Comparison of ENCODE assay signal across 8 cellular contexts in the genomic region with DNA sequence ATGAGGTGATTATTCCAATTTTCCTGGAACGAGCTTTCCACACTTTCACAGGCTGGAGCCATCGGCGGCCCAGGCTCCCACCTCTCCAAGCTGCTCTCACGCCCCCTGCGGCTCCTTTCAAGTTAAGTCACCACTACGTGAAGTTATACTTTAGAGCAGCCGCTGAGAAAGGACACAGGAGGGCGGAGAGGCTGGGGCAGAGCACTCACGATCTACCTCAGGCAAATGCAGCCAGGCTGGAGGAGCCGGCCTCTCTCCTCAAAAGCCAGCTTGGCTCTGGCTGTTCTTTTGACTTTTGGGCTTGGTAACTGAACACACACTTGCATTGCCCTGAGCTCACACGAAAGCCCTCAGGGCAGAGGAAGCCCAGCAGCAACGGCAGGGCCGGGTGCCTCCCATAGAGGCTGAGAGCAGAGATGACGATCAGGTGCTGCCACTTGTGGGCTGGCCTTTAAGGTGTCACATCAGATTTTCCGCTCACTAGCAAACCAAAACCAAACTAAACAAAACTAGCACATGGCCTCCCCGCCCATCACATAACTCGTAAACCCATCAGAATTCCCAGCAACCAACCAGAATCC.
DNase-seq lines count a peak whose midpoint lies in the region; ATAC-seq lines count a peak whose summit lies in the region.

No MANE protein-coding gene starts in this region.

- H3K4me3 ChIP-seq in mesendoderm (ENCODE audit: low read length): no peak overlapping the region

- ATAC-seq in GM21381 (IDR thresholded peaks at IDR 0.05; ENCODE audit: unreplicated experiment): no peak

- DNase-seq in NCI-H1417 (lab: John Stamatoyannopoulos, UW) (peak; percentile 72 to 90 (median 80)), NCI-H1417 treated with DMSO at 0.1 percent for 48 hours (lab: John Stamatoyannopoulos, UW) (no peak), T-helper 1 cell (peak; percentile 32 to 89 (median 57)), mesendoderm (peak; percentile 83), HK-2 (ENCODE audit: unreplicated experiment) (no peak)
- DNase-seq in activated naive CD8-positive, alpha-beta T cell treated with anti-CD3 and anti-CD28 coated beads, Interleukin-2, amount 50 U/mL, for 16 hours (ENCODE audit: low read depth, low spot score): peak; percentile 58
- DNase-seq in stimulated activated CD8-positive, alpha-beta memory T cell treated with anti-CD3 and anti-CD28 coated beads, Interleukin-7, amount 100 ng/mL, for 4 hours (ENCODE audit: low read depth in 2 of 2): peak; percentile 69 to 72

- H2BK120ac ChIP-seq in mesendoderm (ENCODE audit: low read depth, low read length): no peak overlapping the region

- H3K79me2 ChIP-seq in mesendoderm (ENCODE audit: control insufficient read depth, insufficient read depth, low read length): no peaks in the 10 kb centered on the region

- H2BK5ac ChIP-seq in mesendoderm (ENCODE audit: low read length): no peak overlapping the region

- H3K56ac ChIP-seq in mesendoderm (ENCODE audit: low read length): peak overlapping the region; percentile 31

- H3K36me3 ChIP-seq in mesendoderm (ENCODE audit: control insufficient read depth, insufficient read depth, low read length): no peaks in the 10 kb centered on the region

- no peak overlapping the region for H3K23ac ChIP-seq in mesendoderm (ENCODE audit: low read length)

- H3K9ac ChIP-seq in mesendoderm (ENCODE audit: low read length): no peak overlapping the region

- no peak overlapping the region for H2BK15ac ChIP-seq in mesendoderm (replicated peaks; ENCODE audit: low read depth)

- H3K27me3 ChIP-seq in mesendoderm (ENCODE audit: insufficient read depth, low read length, poor library complexity): no peaks in the 10 kb centered on the region

- no peak overlapping the region for H4K5ac ChIP-seq in mesendoderm (ENCODE audit: low read length)

- H3K27ac ChIP-seq in mesendoderm (ENCODE audit: low read depth, low read length): no peak overlapping the region

- H3K4me1 ChIP-seq in mesendoderm (ENCODE audit: control insufficient read depth, low read depth, low read length): no peaks in the 10 kb centered on the region

- WGBS in mesendoderm (ENCODE audit: extremely low coverage, insufficient coverage, low lambda C conversion rate): no CpG with 5 or more reads among the region's 17 CpGs

- H3K4ac ChIP-seq in mesendoderm (ENCODE audit: low read depth, low read length): no peak overlapping the region

- no peak overlapping the region for H3K18ac ChIP-seq in mesendoderm (ENCODE audit: low read length)

- H3K4me2 ChIP-seq in mesendoderm (ENCODE audit: low read length): no peak overlapping the region

- no peaks in the 10 kb centered on the region for H3K79me1 ChIP-seq in mesendoderm (ENCODE audit: low read length)

- no peak overlapping the region for H2AK5ac ChIP-seq in mesendoderm (ENCODE audit: low read length)

- H4K8ac ChIP-seq in mesendoderm (ENCODE audit: low read depth, low read length): no peak overlapping the region

Comparison
In these comparisons a context has a peak if more than half of its experiments do, and no peak if none do; other contexts are left out.
1. DNase-seq: peak in NCI-H1417 (3 of 3), T-helper 1 cell (5 of 5), activated naive CD8-positive, alpha-beta T cell treated with anti-CD3 and anti-CD28 coated beads, Interleukin-2, amount 50 U/mL, for 16 hours (single experiment), mesendoderm (single experiment) and stimulated activated CD8-positive, alpha-beta memory T cell treated with anti-CD3 and anti-CD28 coated beads, Interleukin-7, amount 100 ng/mL, for 4 hours (2 of 2); none in NCI-H1417 treated with DMSO at 0.1 percent for 48 hours (single experiment) and HK-2 (single experiment).